8 cellular contexts compared by ENCODE assay signal in the genomic region with DNA sequence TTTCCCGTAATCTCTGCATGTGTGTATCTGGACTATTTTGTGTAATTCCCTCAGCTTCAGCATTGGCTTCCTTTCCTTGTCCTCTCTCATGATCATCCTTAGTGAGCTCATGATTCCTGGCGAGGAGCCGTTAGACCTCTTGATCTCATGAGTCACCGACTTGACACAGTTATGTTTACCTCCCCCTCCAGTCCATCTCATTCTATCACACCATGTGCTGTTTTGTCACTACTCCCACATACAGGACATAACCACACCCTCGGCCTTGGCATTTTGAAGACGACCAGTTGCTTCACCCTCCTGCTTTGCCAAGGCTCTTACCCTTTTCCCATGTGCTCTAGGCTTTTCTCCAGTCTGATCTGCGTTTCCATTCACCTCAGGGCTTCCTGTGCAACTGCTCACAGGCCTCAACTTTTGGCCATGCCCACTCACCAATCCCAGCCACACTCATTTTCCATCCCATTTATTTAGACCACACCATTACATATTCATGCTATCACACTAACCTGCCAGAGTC. TPM values are rescaled to one million over a fixed set of nuclear protein-coding genes. Genes with fewer than 3 reads are reported as not detected.
DNase-seq lines count a peak whose midpoint lies in the region; ATAC-seq and TF ChIP-seq lines count a peak whose summit lies in the region.

No MANE protein-coding gene starts in this region.

- TF ChIP-seq CTCF in fibroblast of the aortic adventitia (IDR thresholded peaks at IDR 0.05; ENCODE audit: insufficient read depth, low read length): no peak
- no peak for TF ChIP-seq CTCF in CD14-positive monocyte (IDR thresholded peaks at IDR 0.05)

- DNase-seq in ELR (ENCODE audit: low read depth) (peak; percentile 100), RKO (ENCODE audit: low spot score) (peak; percentile 96), fibroblast of the aortic adventitia (ENCODE audit: low read depth) (peak; percentile 100), pulmonary artery endothelial cell (ENCODE audit: low read depth, low spot score) (peak; percentile 98), CD14-positive monocyte (ENCODE audit: low spot score) (no peak)
- no peak for DNase-seq in NK-92 treated with Interleukin-12 subunit alpha and Interleukin-12 subunit beta, amount 100 ng/mL, for 24 hours (lab: John Stamatoyannopoulos, UW)

- H3K4me1 Mint-ChIP-seq in CD14-positive monocyte: no peaks in the 10 kb centered on the region

- peaks cover 0 to 2% (median 0%) of the 10 kb centered on the region in 3 donors for H3K27me3 Mint-ChIP-seq in CD14-positive monocyte (ENCODE audit: low read depth in 3 of 3)

- intact Hi-C loops in CD14-positive monocyte (cut with micrococcal nuclease): no loop called here

- no peak overlapping the region for H3K27ac Mint-ChIP-seq in CD14-positive monocyte

- no peak overlapping the region for H3K4me3 ChIP-seq in fibroblast of the aortic adventitia (ENCODE audit: low read depth, low read length)

- H3K4me3 Mint-ChIP-seq in CD14-positive monocyte: no peak overlapping the region

- no peak for ATAC-seq in HG03135 (IDR thresholded peaks at IDR 0.05; ENCODE audit: unreplicated experiment)
- no peak for ATAC-seq in HG03565 (IDR thresholded peaks at IDR 0.05; ENCODE audit: unreplicated experiment)

- H3K36me3 Mint-ChIP-seq in CD14-positive monocyte: peaks cover 22 to 29% of the 10 kb centered on the region in 2 donors

- no peaks in the 10 kb centered on the region for H3K9me3 Mint-ChIP-seq in CD14-positive monocyte

RNA-seq across cellular contexts. Expression of a gene that starts 41.5 kb away (rescaled TPM):
- 1.2 TPM in 1 of 2 replicates, not detected in the other for total RNA-seq in fibroblast of the aortic adventitia (ENCODE audit: low replicate concordance)
- 0.13 and 0.99 TPM in 2 replicates for total RNA-seq in pulmonary artery endothelial cell
- not detected for polyA plus RNA-seq in CD14-positive monocyte

RNA-seq across cellular contexts. Expression of a gene that starts 50.7 kb away (rescaled TPM):
- total RNA-seq in fibroblast of the aortic adventitia (ENCODE audit: low replicate concordance) (33.0 and 88.2 TPM in 2 replicates), pulmonary artery endothelial cell (16.4 and 33.0 TPM in 2 replicates)
- 10 to 100 TPM; 34.8 to 35.8 TPM for polyA plus RNA-seq in CD14-positive monocyte

Comparison
In these comparisons a context has a peak if more than half of its experiments do, and no peak if none do; other contexts are left out.
1. DNase-seq: peak in ELR (single experiment), RKO (single experiment), fibroblast of the aortic adventitia (single experiment) and pulmonary artery endothelial cell (single experiment); none in NK-92 treated with Interleukin-12 subunit alpha and Interleukin-12 subunit beta, amount 100 ng/mL, for 24 hours (single experiment) and CD14-positive monocyte (single experiment).